Comparison of ENCODE assay signal across 10 cellular contexts in the genomic region with DNA sequence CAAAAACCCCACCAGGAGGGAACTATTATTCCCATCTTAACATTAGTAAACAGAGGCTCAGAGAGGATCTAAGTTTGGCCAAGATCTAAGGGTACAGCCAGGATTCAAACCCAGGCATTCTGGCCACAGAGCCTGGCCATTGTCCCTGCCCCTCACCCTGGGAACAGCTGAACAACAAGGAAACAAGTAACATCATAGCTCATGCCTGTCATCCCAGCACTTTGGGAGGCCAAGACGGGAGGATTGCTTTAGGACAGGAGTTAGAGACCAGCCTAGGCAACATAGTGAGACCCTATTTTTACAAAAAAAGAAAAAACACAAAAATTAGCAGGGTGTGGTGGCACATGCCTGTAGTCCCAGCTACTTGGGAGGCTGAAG. TPM values are rescaled to one million over a fixed set of nuclear protein-coding genes. Genes with fewer than 3 reads are reported as not detected.
DNase-seq lines count a peak whose midpoint lies in the region; ATAC-seq and TF ChIP-seq lines count a peak whose summit lies in the region.
"Had no signal": no experiment of that assay in that cellular context is flagged by ENCODE, and none has a peak within 500 bp of the region (broad histone marks: within the 10 kb centered on the region; RNA-seq: fewer than 3 reads in every experiment).

No MANE protein-coding gene starts in this region.

- no peaks in the 10 kb centered on the region for H3K9me3 ChIP-seq in CD4-positive, alpha-beta memory T cell (ENCODE audit: control insufficient read depth in 1 of 2, low read length in 2 of 2)
- no peaks in the 10 kb centered on the region for H3K9me3 ChIP-seq in GM23248 (ENCODE audit: low read depth)
- H3K9me3 ChIP-seq in mucosa of rectum (ENCODE audit: control insufficient read depth in 2 of 2, low read length in 2 of 2): no peaks in the 10 kb centered on the region
- H3K9me3 ChIP-seq in sigmoid colon: no peaks in the 10 kb centered on the region
- H3K9me3 ChIP-seq: uterus had no signal

- no peaks in the 10 kb centered on the region for H3K9me2 ChIP-seq in GM23248 (ENCODE audit: insufficient read depth)

- CTCF ChIA-PET in CD4-positive, alpha-beta memory T cell (lab: Charles Lee; ENCODE audit: partially characterized antibody): interaction anchor here (0.8 to 2.3 kb wide), 5 partner anchors 9 to 138 kb away, joined by 3 to 8 read pairs (median 5); no protein-coding TSS in a partner anchor
- CTCF ChIA-PET in activated B cell treated with CpG ODN at 0.5 μM for 24 hours (lab: Charles Lee): interaction anchor here (1.8 kb wide), 1 partner anchor 192 kb away, joined by 8 read pairs; no protein-coding TSS in a partner anchor

- no peak for TF ChIP-seq EP300 in sigmoid colon (IDR thresholded peaks at IDR 0.05)

- peaks cover 85% of the 10 kb centered on the region for H3K4me1 ChIP-seq in CD4-positive, alpha-beta memory T cell (ENCODE audit: insufficient read depth, low read length)
- H3K4me1 ChIP-seq in GM23248 (ENCODE audit: insufficient read depth): peaks cover 48% of the 10 kb centered on the region
- peaks cover 30 to 34% of the 10 kb centered on the region in 2 donors for H3K4me1 ChIP-seq in mucosa of rectum (ENCODE audit: control insufficient read depth in 2 of 2, insufficient read depth in 2 of 2, low read length in 2 of 2)
- peaks cover 0 to 29% (median 18%) of the 10 kb centered on the region in 4 donors for H3K4me1 ChIP-seq in sigmoid colon
- H3K4me1 ChIP-seq: uterus had no signal

- H3K79me2 ChIP-seq in GM23248 (ENCODE audit: insufficient read depth): no peaks in the 10 kb centered on the region

- intact Hi-C loops in CD4-positive, alpha-beta memory T cell (cut with micrococcal nuclease): loop anchor here (1.0 to 5.0 kb wide), 2 partner anchors 8 to 130 kb away; no protein-coding TSS in a partner anchor
- intact Hi-C loops in activated B cell treated with CpG ODN at 0.5 μM for 24 hours (cut with micrococcal nuclease) (loop anchor here (1.0 to 2.0 kb wide), 3 partner anchors 13 to 127 kb away; no protein-coding TSS in a partner anchor), sigmoid colon (cut with DNase I) (no loop called here)

- no peak overlapping the region for H3K27ac ChIP-seq in CD4-positive, alpha-beta memory T cell (ENCODE audit: low read depth, low read length)
- H3K27ac ChIP-seq in GM23248 (peak overlapping the region; percentile 51), mucosa of rectum (ENCODE audit: low read depth in 2 of 2, low read length in 2 of 2) (peak overlapping the region; percentile 30 to 54), sigmoid colon (peak overlapping the region in 2 of 4 donors; percentile 30 to 54)
- H3K27ac ChIP-seq: uterus had no signal

- H3K27me3 Mint-ChIP-seq in CD4-positive, alpha-beta memory T cell: peaks cover 0 to 3% of the 10 kb centered on the region in 2 donors
- no peaks in the 10 kb centered on the region for H3K27me3 Mint-ChIP-seq in activated B cell treated with CpG ODN at 0.5 μM for 24 hours

- peak overlapping the region in 6 of 8 donors; percentile 39 to 82 (median 66) for H3K4me3 Mint-ChIP-seq in CD4-positive, alpha-beta memory T cell
- H3K4me3 Mint-ChIP-seq in activated B cell treated with CpG ODN at 0.5 μM for 24 hours: peak overlapping the region; percentile 21

- peaks cover 0 to 1% (median 0%) of the 10 kb centered on the region in 8 donors for H3K9me3 Mint-ChIP-seq in CD4-positive, alpha-beta memory T cell
- peaks cover 2% of the 10 kb centered on the region for H3K9me3 Mint-ChIP-seq in activated B cell treated with CpG ODN at 0.5 μM for 24 hours

- H3K4me1 Mint-ChIP-seq in CD4-positive, alpha-beta memory T cell: peaks cover 40 to 80% (median 57%) of the 10 kb centered on the region in 4 donors
- H3K4me1 Mint-ChIP-seq in activated B cell treated with CpG ODN at 0.5 μM for 24 hours: peaks cover 23% of the 10 kb centered on the region

- peak overlapping the region; percentile 64 for H3K4me2 ChIP-seq in GM23248 (ENCODE audit: unreplicated experiment)

- no peaks in the 10 kb centered on the region for H3K36me3 ChIP-seq in CD4-positive, alpha-beta memory T cell (ENCODE audit: insufficient read depth, low read length)
- H3K36me3 ChIP-seq in GM23248 (ENCODE audit: low read depth) (no peaks in the 10 kb centered on the region), mucosa of rectum (ENCODE audit: control insufficient read depth in 2 of 2, insufficient read depth in 2 of 2, low read length in 2 of 2) (no peaks in the 10 kb centered on the region), sigmoid colon (no peaks in the 10 kb centered on the region)
- H3K36me3 ChIP-seq: uterus had no signal

- no peak for TF ChIP-seq POLR2A in sigmoid colon (IDR thresholded peaks at IDR 0.05)

- H4K20me1 ChIP-seq in GM23248 (ENCODE audit: insufficient read depth): no peaks in the 10 kb centered on the region

- POLR2A ChIA-PET in CD4-positive, alpha-beta memory T cell (lab: Charles Lee; ENCODE audit: partially characterized antibody): interaction anchor here (1.1 to 5.2 kb wide), 8 partner anchors 11 to 351 kb away, joined by 3 to 41 read pairs (median 6); a partner anchor contains a TSS
- POLR2A ChIA-PET in activated B cell treated with CpG ODN at 0.5 μM for 24 hours (lab: Charles Lee): interaction anchor here (0.9 to 1.8 kb wide), 5 partner anchors 12 to 484 kb away, joined by 3 to 9 read pairs (median 4); no protein-coding TSS in a partner anchor

- peak overlapping the region in 3 of 7 donors; percentile 24 to 82 (median 49) for H3K27ac Mint-ChIP-seq in CD4-positive, alpha-beta memory T cell
- peak overlapping the region; percentile 64 for H3K27ac Mint-ChIP-seq in activated B cell treated with CpG ODN at 0.5 μM for 24 hours

- no peaks in the 10 kb centered on the region for H3K27me3 ChIP-seq in CD4-positive, alpha-beta memory T cell (ENCODE audit: insufficient read depth, low read length)
- H3K27me3 ChIP-seq in GM23248 (replicated peaks; ENCODE audit: insufficient read depth) (no peaks in the 10 kb centered on the region), mucosa of rectum (ENCODE audit: control insufficient read depth in 2 of 2, insufficient read depth in 2 of 2, low read length in 2 of 2) (no peaks in the 10 kb centered on the region), sigmoid colon (no peaks in the 10 kb centered on the region)
- H3K27me3 ChIP-seq: uterus had no signal

- H3K4me3 ChIP-seq in CD4-positive, alpha-beta memory T cell (ENCODE audit: low read length in 2 of 2): no peak overlapping the region
- H3K4me3 ChIP-seq in GM23248: no peak overlapping the region
- H3K4me3 ChIP-seq in mucosa of rectum (ENCODE audit: low read length in 2 of 2): no peak overlapping the region
- H3K4me3 ChIP-seq in sigmoid colon: no peak overlapping the region
- H3K4me3 ChIP-seq: uterus had no signal

- H3K36me3 Mint-ChIP-seq in CD4-positive, alpha-beta memory T cell: no peaks in the 10 kb centered on the region
- no peaks in the 10 kb centered on the region for H3K36me3 Mint-ChIP-seq in activated B cell treated with CpG ODN at 0.5 μM for 24 hours (ENCODE audit: low read depth)

- in situ Hi-C loops in GM23248 (cut with MboI): no loop called here

- no peak for ATAC-seq in activated B cell treated with CpG ODN at 0.5 μM for 24 hours (ENCODE audit: low read depth)

- H3K9ac ChIP-seq in GM23248 (peak overlapping the region; percentile 18), mucosa of rectum (ENCODE audit: low read depth in 1 of 2, low read length in 2 of 2) (no peak overlapping the region)

- no peak overlapping the region for H2AFZ ChIP-seq in GM23248

- WGBS in GM23248 (ENCODE audit: low coverage in 1 of 2, low lambda C conversion rate in 2 of 2, missing lambda C conversion rate in 2 of 2), 2 experiments: 56 to 77% methylated on average over 1 of the region's 1 CpG
- WGBS in sigmoid colon, 2 donors: 79 to 82% methylated on average over 1 of the region's 1 CpG

- no peak for DNase-seq in CD4-positive, alpha-beta memory T cell
- no peak for DNase-seq in GM23248
- no peak for DNase-seq in activated B cell treated with CpG ODN at 0.5 μM for 24 hours
- DNase-seq in SW 1271 (lab: John Stamatoyannopoulos, UW): no peak
- no peak for DNase-seq in activated CD4-positive, CD25-positive, alpha-beta regulatory T cell treated with anti-CD3 and anti-CD28 coated beads, Interleukin-2, amount 50 U/mL, for 72 hours
- DNase-seq in sigmoid colon: no peak
- no peak for DNase-seq in NCI-H345 treated with DMSO at 0.1 percent for 48 hours (lab: John Stamatoyannopoulos, UW; ENCODE audit: unreplicated experiment)
- DNase-seq: uterus had no signal

- no peak for TF ChIP-seq CTCF in activated B cell treated with CpG ODN at 0.5 μM for 24 hours (IDR thresholded peaks at IDR 0.05)
- TF ChIP-seq CTCF in sigmoid colon (IDR thresholded peaks at IDR 0.05): no peak

- H3F3A ChIP-seq in GM23248 (ENCODE audit: insufficient read depth): peaks cover 32% of the 10 kb centered on the region

RNA-seq across cellular contexts. Expression of a gene that starts 27.6 kb away (rescaled TPM):
- total RNA-seq in CD4-positive, alpha-beta memory T cell: under 1 TPM; 0.33 to 0.64 TPM
- 1 to 10 TPM in 1 of 2 donors, under 1 TPM in 1; 0.22 to 1.1 TPM for polyA plus RNA-seq in CD4-positive, alpha-beta memory T cell
- total RNA-seq in GM23248 (2014; rRNA removed; shearing (Covaris generic)): 0.97 and 4.3 TPM in 2 replicates
- polyA plus RNA-seq in GM23248 (2016; fragmentation: Nextera tagmentation; extraction: Ambion mirVana) (13.9 and 15.9 TPM in 2 replicates), sigmoid colon (1 to 10 TPM; 1.2 to 8.1 (median 3.6) TPM)
- total RNA-seq in activated B cell treated with CpG ODN at 0.5 μM for 24 hours (4.8 and 5.0 TPM in 2 replicates), sigmoid colon (1 to 10 TPM in 2 of 4 donors, under 1 TPM in 2; 0.27 to 3.2 (median 1.2) TPM)
- total RNA-seq: G401 had no signal
